8 cellular contexts compared by ENCODE assay signal in the genomic region with DNA sequence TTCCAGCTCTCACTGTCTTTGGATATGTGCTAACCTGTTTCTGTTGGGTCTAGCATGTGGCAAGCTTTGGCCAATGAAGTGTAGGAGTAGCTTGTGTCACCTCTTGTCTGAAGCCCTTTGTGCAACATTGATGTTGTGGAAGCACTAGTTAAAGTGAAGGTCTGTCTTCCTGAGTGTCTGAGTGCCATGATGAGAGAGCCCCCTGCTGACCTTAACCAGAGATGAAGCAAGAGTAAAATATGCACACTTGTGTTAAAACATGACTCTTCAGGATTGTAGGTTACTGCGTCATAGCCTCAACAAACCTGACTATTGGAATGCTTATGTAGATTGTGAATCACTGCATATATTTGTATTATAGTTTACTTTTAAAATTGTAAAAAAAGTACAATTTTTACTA.
A peak's percentile ranks its signal among the peaks of the same experiment; 100 is the strongest.
DNase-seq lines count a peak whose midpoint lies in the region; ATAC-seq and TF ChIP-seq lines count a peak whose summit lies in the region.

No MANE protein-coding gene starts in this region.

- H3K4me1 ChIP-seq in mesendoderm (ENCODE audit: control insufficient read depth, low read depth, low read length) (no peaks in the 10 kb centered on the region), colonic mucosa (no peaks in the 10 kb centered on the region)

- H3K18ac ChIP-seq in mesendoderm (ENCODE audit: low read length), result no peak overlapping the region

- no CpG with 5 or more reads among the region's 1 CpG for WGBS in mesendoderm (ENCODE audit: extremely low coverage, insufficient coverage, low lambda C conversion rate)

- H3K36me3 ChIP-seq in mesendoderm (ENCODE audit: control insufficient read depth, insufficient read depth, low read length) (no peaks in the 10 kb centered on the region), colonic mucosa (no peaks in the 10 kb centered on the region)

- H2BK5ac ChIP-seq in mesendoderm (ENCODE audit: low read length), result no peak overlapping the region

- no peak overlapping the region for H4K8ac ChIP-seq in mesendoderm (ENCODE audit: low read depth, low read length)

- ATAC-seq in HG03135 (IDR thresholded peaks at IDR 0.05; ENCODE audit: unreplicated experiment), result no peak

- no peak overlapping the region for H2AK5ac ChIP-seq in mesendoderm (ENCODE audit: low read length)

- H3K9me3 ChIP-seq in colonic mucosa, result no peaks in the 10 kb centered on the region

- no peak overlapping the region for H3K9ac ChIP-seq in mesendoderm (ENCODE audit: low read length)
- no peak overlapping the region for H3K9ac ChIP-seq in colonic mucosa (ENCODE audit: low read depth in 2 of 2, low read length in 2 of 2)

- H3K79me1 ChIP-seq in mesendoderm (ENCODE audit: low read length), result no peaks in the 10 kb centered on the region

- intact Hi-C loops in colonic mucosa (cut with DNase I), result no loop called here

- H2BK120ac ChIP-seq in mesendoderm (ENCODE audit: low read depth, low read length), result no peak overlapping the region

- H3K27me3 ChIP-seq in mesendoderm (ENCODE audit: insufficient read depth, low read length, poor library complexity) (no peaks in the 10 kb centered on the region), colonic mucosa (no peaks in the 10 kb centered on the region)

- TF ChIP-seq CTCF in colonic mucosa (IDR thresholded peaks at IDR 0.05), result no peak

- H3K4me3 ChIP-seq in mesendoderm (ENCODE audit: low read length), result no peak overlapping the region
- no peak overlapping the region for H3K4me3 ChIP-seq in colonic mucosa

- H3K56ac ChIP-seq in mesendoderm (ENCODE audit: low read length), result no peak overlapping the region

- no peak overlapping the region for H3K4me2 ChIP-seq in mesendoderm (ENCODE audit: low read length)

- DNase-seq in ELR (ENCODE audit: low read depth) (peak; percentile 90), NCI-H146 treated with DMSO at 0.1 percent for 48 hours (lab: John Stamatoyannopoulos, UW; ENCODE audit: unreplicated experiment) (peak; percentile 38), amygdala (lab: John Stamatoyannopoulos, UW) (peak in 29 of 56 donors; percentile 7 to 78 (median 31)), mesendoderm (peak; percentile 79), colonic mucosa (no peak), activated gamma-delta T cell (lab: John Stamatoyannopoulos, UW) (no peak), GF-D8 (lab: John Stamatoyannopoulos, UW) (no peak)

- H3K79me2 ChIP-seq in mesendoderm (ENCODE audit: control insufficient read depth, insufficient read depth, low read length), result no peaks in the 10 kb centered on the region

- H3K4ac ChIP-seq in mesendoderm (ENCODE audit: low read depth, low read length), result no peak overlapping the region

- no peak overlapping the region for H2BK15ac ChIP-seq in mesendoderm (replicated peaks; ENCODE audit: low read depth)

- H3K27ac ChIP-seq in mesendoderm (ENCODE audit: low read depth, low read length) (no peak overlapping the region), colonic mucosa (no peak overlapping the region)

- H4K5ac ChIP-seq in mesendoderm (ENCODE audit: low read length), result no peak overlapping the region

- H3K23ac ChIP-seq in mesendoderm (ENCODE audit: low read length), result no peak overlapping the region

Comparison
In these comparisons a context has a peak if more than half of its experiments do, and no peak if none do; other contexts are left out.
1. DNase-seq: peak in ELR (single experiment), NCI-H146 treated with DMSO at 0.1 percent for 48 hours (single experiment), amygdala (29 of 56) and mesendoderm (single experiment); none in colonic mucosa (single experiment), activated gamma-delta T cell (single experiment) and GF-D8 (single experiment).